In genomic region chr17:65455972-65456343, GRCh38 we compare ENCODE assay signal across 9 cellular contexts.
A peak's percentile ranks its signal among the peaks of the same experiment; 100 is the strongest.
DNase-seq lines count a peak whose midpoint lies in the region; ATAC-seq and TF ChIP-seq lines count a peak whose summit lies in the region.
"Had no signal": no experiment of that assay in that cellular context is flagged by ENCODE, and none has a peak within 500 bp of the region (broad histone marks: within the 10 kb centered on the region; RNA-seq: fewer than 3 reads in every experiment).

No MANE protein-coding gene starts in this region.

- 18 to 27% (median 18%) methylated on average over 7 of the region's 7 CpGs for WGBS in psoas muscle, 3 donors

- H3K27ac Mint-ChIP-seq in T-cell, result no peak overlapping the region

- no peaks in the 10 kb centered on the region for H3K36me3 ChIP-seq in psoas muscle (ENCODE audit: insufficient read depth in 1 of 2, low read depth in 1 of 2)

- H3K4me3 Mint-ChIP-seq in T-cell, result no peak overlapping the region

- H3K36me3 Mint-ChIP-seq in T-cell, result no peaks in the 10 kb centered on the region

- no peak overlapping the region for H3K4me3 ChIP-seq in foreskin fibroblast (ENCODE audit: low read depth in 1 of 2, low read length in 2 of 2)
- H3K4me3 ChIP-seq in psoas muscle, result peak overlapping the region; percentile 31

- peak overlapping the region; percentile 62 for H3K27ac ChIP-seq in psoas muscle
- H3K27ac ChIP-seq: 22Rv1 had no signal

- POLR2A ChIA-PET in T-cell (lab: Charles Lee), result no interaction called here

- H3K4me1 ChIP-seq in psoas muscle, result peaks cover 28% of the 10 kb centered on the region

- peak; percentile 44 for TF ChIP-seq CTCF in foreskin fibroblast (IDR thresholded peaks at IDR 0.05; ENCODE audit: low read depth, low read length)
- TF ChIP-seq CTCF in psoas muscle (IDR thresholded peaks at IDR 0.05), result peak; percentile 42

- no peaks in the 10 kb centered on the region for H3K9me3 Mint-ChIP-seq in T-cell

- intact Hi-C loops in psoas muscle (cut with DNase I), result loop anchor here (2.0 to 10.0 kb wide), 4 partner anchors 101 to 339 kb away; no protein-coding TSS in a partner anchor

- H3K9me3 ChIP-seq in psoas muscle, result no peaks in the 10 kb centered on the region

- H3K27me3 ChIP-seq in psoas muscle (ENCODE audit: insufficient read depth in 3 of 3, low read length in 2 of 3), result no peaks in the 10 kb centered on the region

- CTCF ChIA-PET in T-cell (lab: Charles Lee), result interaction anchor here (1.0 to 1.3 kb wide), 3 partner anchors 123 to 339 kb away, joined by 3 to 4 read pairs (median 4); no protein-coding TSS in a partner anchor

- peak; percentile 40 to 80 (median 65) for ATAC-seq in T-cell (replicated peaks in 1 of 4)
- peak; percentile 82 to 90 (median 86) for ATAC-seq in psoas muscle
- no peak for ATAC-seq in GM18867 (IDR thresholded peaks at IDR 0.05; ENCODE audit: unreplicated experiment)
- ATAC-seq in GM21825 (IDR thresholded peaks at IDR 0.05; ENCODE audit: unreplicated experiment), result no peak

- H3K27me3 Mint-ChIP-seq in T-cell, result no peaks in the 10 kb centered on the region

- peaks cover 5 to 6% (median 6%) of the 10 kb centered on the region in 3 donors for H3K4me1 Mint-ChIP-seq in T-cell

- DNase-seq in DMS 273 (lab: John Stamatoyannopoulos, UW; ENCODE audit: unreplicated experiment) (peak; percentile 55), DMS 273 treated with DMSO at 0.1 percent for 48 hours (lab: John Stamatoyannopoulos, UW) (no peak), T-cell (peak in 28 of 34 experiments; percentile 1 to 37 (median 12)), foreskin fibroblast (peak; percentile 8 to 52), psoas muscle (peak in 1 of 2 donors; percentile 64), DMS153 (lab: John Stamatoyannopoulos, UW) (no peak)

Comparison
In these comparisons a context has a peak if more than half of its experiments do, and no peak if none do; other contexts are left out.
1. DNase-seq: peak in DMS 273 (single experiment), T-cell (28 of 34) and foreskin fibroblast (2 of 2); none in DMS 273 treated with DMSO at 0.1 percent for 48 hours (single experiment) and DMS153 (single experiment).
2. ATAC-seq: peak in T-cell (4 of 4) and psoas muscle (4 of 4); none in GM18867 (single experiment) and GM21825 (single experiment).